Comparison of ENCODE assay signal across 20 cellular contexts in genomic region chr2:9346885-9347284, GRCh38.
DNase-seq lines count a peak whose midpoint lies in the region; ATAC-seq and TF ChIP-seq lines count a peak whose summit lies in the region.
"Had no signal": no experiment of that assay in that cellular context is flagged by ENCODE, and none has a peak within 500 bp of the region (broad histone marks: within the 10 kb centered on the region; RNA-seq: fewer than 3 reads in every experiment).

No MANE protein-coding gene starts in this region.

- POLR2A ChIA-PET in CD4-positive, alpha-beta memory T cell (lab: Charles Lee; ENCODE audit: partially characterized antibody): no interaction called here

- no peaks in the 10 kb centered on the region for H3K4me1 Mint-ChIP-seq in CD4-positive, alpha-beta memory T cell
- H3K4me1 Mint-ChIP-seq: activated CD4-positive, alpha-beta T cell treated with anti-CD3 and anti-CD28 coated beads, Interleukin-2, amount 10 ng/mL, durations not matched to agents 24 days and 14 days; activated naive CD8-positive, alpha-beta T cell treated with anti-CD3 and anti-CD28 coated beads, Interleukin-2, amount 50 U/mL, for 24 hours; IgD-negative memory B cell had no signal

- CTCF ChIA-PET in CD4-positive, alpha-beta memory T cell (lab: Charles Lee; ENCODE audit: partially characterized antibody): no interaction called here

- H3K27ac Mint-ChIP-seq in CD4-positive, alpha-beta memory T cell: no peak overlapping the region
- H3K27ac Mint-ChIP-seq: activated CD4-positive, alpha-beta T cell treated with anti-CD3 and anti-CD28 coated beads, Interleukin-2, amount 10 ng/mL, durations not matched to agents 24 days and 14 days; activated naive CD8-positive, alpha-beta T cell treated with anti-CD3 and anti-CD28 coated beads, Interleukin-2, amount 50 U/mL, for 24 hours; CD4-positive, alpha-beta T cell; IgD-negative memory B cell; stimulated activated naive CD8-positive, alpha-beta T cell treated with anti-CD3 and anti-CD28 coated beads, Interleukin-15, Interleukin-2, amounts not matched to agents 100 ng/mL and 50 ng/mL, for 24 hours had no signal

- H3K27me3 ChIP-seq in left ventricle myocardium inferior (ENCODE audit: low read depth) (no peaks in the 10 kb centered on the region), right cardiac atrium (ENCODE audit: control insufficient read depth, insufficient read depth) (no peaks in the 10 kb centered on the region), gastrocnemius medialis (no peaks in the 10 kb centered on the region), right lobe of liver (no peaks in the 10 kb centered on the region)
- H3K27me3 ChIP-seq in CD4-positive, alpha-beta memory T cell (ENCODE audit: insufficient read depth, low read length): no peaks in the 10 kb centered on the region

- H3K9me3 Mint-ChIP-seq in CD4-positive, alpha-beta memory T cell: no peaks in the 10 kb centered on the region
- H3K9me3 Mint-ChIP-seq: activated CD4-positive, alpha-beta T cell treated with anti-CD3 and anti-CD28 coated beads, Interleukin-2, amount 10 ng/mL, durations not matched to agents 24 days and 14 days; activated naive CD8-positive, alpha-beta T cell treated with anti-CD3 and anti-CD28 coated beads, Interleukin-2, amount 50 U/mL, for 24 hours; CD4-positive, alpha-beta T cell; IgD-negative memory B cell; stimulated activated naive CD8-positive, alpha-beta T cell treated with anti-CD3 and anti-CD28 coated beads, Interleukin-15, Interleukin-2, amounts not matched to agents 100 ng/mL and 50 ng/mL, for 24 hours had no signal

- in situ Hi-C loops in gastrocnemius medialis (cut with MboI; ENCODE audit: low sequenced_read_pairs in 4 of 4): no loop called here

- no peak for ATAC-seq in Right ventricle myocardium inferior
- ATAC-seq in right cardiac atrium: no peak
- no peak for ATAC-seq in gastrocnemius medialis
- ATAC-seq in HG02678 (IDR thresholded peaks at IDR 0.05; ENCODE audit: unreplicated experiment): no peak
- ATAC-seq in right lobe of liver: no peak
- ATAC-seq: activated naive CD8-positive, alpha-beta T cell treated with anti-CD3 and anti-CD28 coated beads, Interleukin-2, amount 50 U/mL, for 24 hours had no signal

- no peak for TF ChIP-seq CTCF in left ventricle myocardium inferior (IDR thresholded peaks at IDR 0.05; ENCODE audit: borderline replicate concordance)
- no peak for TF ChIP-seq CTCF in gastrocnemius medialis (IDR thresholded peaks at IDR 0.05 in 4 of 5, conservative IDR thresholded peaks at IDR 0.05 in 1 of 5)
- TF ChIP-seq CTCF in right lobe of liver (IDR thresholded peaks at IDR 0.05): no peak

- H3K4me3 ChIP-seq in left ventricle myocardium inferior (no peak overlapping the region), right cardiac atrium (ENCODE audit: low read length) (no peak overlapping the region), gastrocnemius medialis (no peak overlapping the region), right lobe of liver (no peak overlapping the region)
- H3K4me3 ChIP-seq in CD4-positive, alpha-beta memory T cell (ENCODE audit: low read length in 2 of 2): no peak overlapping the region

- no peak overlapping the region for H3K4me3 Mint-ChIP-seq in CD4-positive, alpha-beta memory T cell
- H3K4me3 Mint-ChIP-seq: activated CD4-positive, alpha-beta T cell treated with anti-CD3 and anti-CD28 coated beads, Interleukin-2, amount 10 ng/mL, durations not matched to agents 24 days and 14 days; activated naive CD8-positive, alpha-beta T cell treated with anti-CD3 and anti-CD28 coated beads, Interleukin-2, amount 50 U/mL, for 24 hours; CD4-positive, alpha-beta T cell; stimulated activated naive CD8-positive, alpha-beta T cell treated with anti-CD3 and anti-CD28 coated beads, Interleukin-15, Interleukin-2, amounts not matched to agents 100 ng/mL and 50 ng/mL, for 24 hours had no signal

- H3K27me3 Mint-ChIP-seq in CD4-positive, alpha-beta memory T cell: peaks cover 7 to 14% of the 10 kb centered on the region in 2 donors
- H3K27me3 Mint-ChIP-seq: activated naive CD8-positive, alpha-beta T cell treated with anti-CD3 and anti-CD28 coated beads, Interleukin-2, amount 50 U/mL, for 24 hours; CD4-positive, alpha-beta T cell had no signal

- H3K9me3 ChIP-seq in left ventricle myocardium inferior (replicated peaks): no peaks in the 10 kb centered on the region
- no peaks in the 10 kb centered on the region for H3K9me3 ChIP-seq in right cardiac atrium (ENCODE audit: control insufficient read depth, low read length)
- no peaks in the 10 kb centered on the region for H3K9me3 ChIP-seq in gastrocnemius medialis
- H3K9me3 ChIP-seq in right lobe of liver: no peaks in the 10 kb centered on the region
- H3K9me3 ChIP-seq in CD4-positive, alpha-beta memory T cell (ENCODE audit: control insufficient read depth in 1 of 2, low read length in 2 of 2): no peaks in the 10 kb centered on the region

- DNase-seq in left ventricle myocardium inferior (no peak), Right ventricle myocardium inferior (ENCODE audit: missing footprints) (no peak), right cardiac atrium (no peak), gastrocnemius medialis (no peak), right lobe of liver (no peak), NCI-H128 (lab: John Stamatoyannopoulos, UW; ENCODE audit: unreplicated experiment) (no peak)
- DNase-seq in CD4-positive, alpha-beta memory T cell: no peak
- DNase-seq: activated CD4-positive, alpha-beta T cell treated with anti-CD3 and anti-CD28 coated beads, Interleukin-2, amount 10 ng/mL, durations not matched to agents 24 days and 14 days; activated naive CD8-positive, alpha-beta T cell treated with anti-CD3 and anti-CD28 coated beads, Interleukin-2, amount 50 U/mL, for 24 hours; CD4-positive, alpha-beta T cell; central memory CD4-positive, alpha-beta T cell; DND-41; NCI-H1930; NCI-H510A treated with DMSO at 0.1 percent for 48 hours; stimulated activated CD4-positive, alpha-beta T cell treated with anti-CD3 and anti-CD28 coated beads, Interleukin-2, amount 100 ng/mL, for 24 hours; SW 1271 had no signal

- WGBS in right cardiac atrium: 77% methylated on average over 9 of the region's 9 CpGs
- 86% methylated on average over 7 of the region's 9 CpGs for WGBS in right lobe of liver (ENCODE audit: insufficient coverage, low coverage, low lambda C conversion rate, missing lambda C conversion rate)

- no peaks in the 10 kb centered on the region for H3K36me3 Mint-ChIP-seq in CD4-positive, alpha-beta memory T cell
- H3K36me3 Mint-ChIP-seq: IgD-negative memory B cell had no signal

- intact Hi-C loops in left ventricle myocardium inferior (cut with micrococcal nuclease) (no loop called here), Right ventricle myocardium inferior (cut with DNase I) (no loop called here), right cardiac atrium (cut with DNase I) (loop anchor here in 2 of 4 donors (10.0 kb wide), 2 partner anchors 142 to 202 kb away; partner anchors contain the start of gene ASAP2 (in 1 of the 2)), gastrocnemius medialis (cut with DNase I; ENCODE audit: low total_unique reads) (loop anchor here (2.0 kb wide), 1 partner anchor 34 kb away; no protein-coding TSS in a partner anchor), right lobe of liver (cut with DNase I) (no loop called here)
- intact Hi-C loops in CD4-positive, alpha-beta memory T cell (cut with micrococcal nuclease): no loop called here

- H3K4me1 ChIP-seq in left ventricle myocardium inferior (peaks cover 28% of the 10 kb centered on the region), right cardiac atrium (ENCODE audit: control insufficient read depth, insufficient read depth, low read length) (peaks cover 9% of the 10 kb centered on the region), gastrocnemius medialis (peaks cover 0 to 8% of the 10 kb centered on the region in 2 donors), right lobe of liver (peaks cover 0 to 19% (median 7%) of the 10 kb centered on the region in 4 donors)
- H3K4me1 ChIP-seq in CD4-positive, alpha-beta memory T cell (ENCODE audit: insufficient read depth, low read length): no peaks in the 10 kb centered on the region

- peaks cover 44% of the 10 kb centered on the region for H3K36me3 ChIP-seq in left ventricle myocardium inferior
- no peaks in the 10 kb centered on the region for H3K36me3 ChIP-seq in gastrocnemius medialis
- no peaks in the 10 kb centered on the region for H3K36me3 ChIP-seq in right lobe of liver
- H3K36me3 ChIP-seq in CD4-positive, alpha-beta memory T cell (ENCODE audit: insufficient read depth, low read length): no peaks in the 10 kb centered on the region

- H3K27ac ChIP-seq in left ventricle myocardium inferior (replicated peaks) (peak overlapping the region; percentile 73), right cardiac atrium (ENCODE audit: low read length) (peak overlapping the region; percentile 85), gastrocnemius medialis (peak overlapping the region; percentile 40 to 64 (median 52)), right lobe of liver (peak overlapping the region in 1 of 3 donors; percentile 31)
- H3K27ac ChIP-seq in CD4-positive, alpha-beta memory T cell (ENCODE audit: low read depth, low read length): no peak overlapping the region
- H3K27ac ChIP-seq: epithelial cell of prostate had no signal

- no peak for TF ChIP-seq POLR2A in gastrocnemius medialis (IDR thresholded peaks at IDR 0.05)
- no peak for TF ChIP-seq POLR2A in right lobe of liver (IDR thresholded peaks at IDR 0.05)
